8 cellular contexts compared by ENCODE assay signal in the genomic region with DNA sequence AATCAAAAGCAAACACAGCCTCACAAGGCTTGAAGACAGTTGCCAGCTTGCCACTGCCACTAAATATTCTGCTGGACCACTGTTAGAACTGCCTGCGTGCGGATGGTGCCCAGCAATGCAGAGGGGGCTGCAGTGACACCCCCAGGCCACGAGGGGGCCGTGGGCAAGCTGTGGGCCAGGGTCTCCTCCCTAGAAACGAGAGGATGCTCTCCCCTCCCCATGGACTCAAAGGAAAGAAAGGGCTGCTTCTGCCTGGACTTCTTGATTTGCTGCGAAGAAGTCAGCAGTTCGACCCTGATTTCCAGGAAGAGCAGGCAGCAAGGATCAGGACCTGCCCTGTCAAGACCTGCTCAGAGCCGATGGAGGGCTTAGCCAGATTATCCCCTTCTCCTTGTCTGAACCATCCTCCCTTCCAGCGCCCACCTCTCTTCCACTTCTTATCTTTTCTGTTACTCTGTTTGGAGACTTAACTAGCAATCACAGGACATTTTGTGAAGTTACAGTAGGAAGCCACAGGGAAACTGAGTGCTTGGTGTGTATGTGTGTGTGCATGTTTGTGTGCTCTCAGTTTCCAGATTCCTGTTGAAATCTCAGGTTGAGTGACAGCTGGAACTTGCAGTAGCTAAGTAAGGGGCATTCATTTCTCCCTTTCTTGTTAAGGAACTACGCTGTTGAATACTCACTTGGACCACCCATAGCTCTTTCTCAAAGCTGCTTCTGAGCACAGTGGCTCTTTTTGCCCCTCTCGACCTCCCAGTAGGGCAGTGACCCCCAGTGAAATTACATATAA. TPM values are rescaled to one million over a fixed set of nuclear protein-coding genes. Genes with fewer than 3 reads are reported as not detected.
DNase-seq lines count a peak whose midpoint lies in the region; ATAC-seq and TF ChIP-seq lines count a peak whose summit lies in the region.

No MANE protein-coding gene starts in this region.

- intact Hi-C loops in mammary epithelial cell (cut with micrococcal nuclease), result loop anchor here (2.0 kb wide), 1 partner anchor 126 kb away; no protein-coding TSS in a partner anchor

- no peaks in the 10 kb centered on the region for H3K79me2 ChIP-seq in mammary epithelial cell (ENCODE audit: insufficient read depth, low read length)

- H3K9ac ChIP-seq in mammary epithelial cell (ENCODE audit: insufficient read depth, low read length), result no peak overlapping the region

- no peak for ATAC-seq in stimulated activated effector memory CD8-positive, alpha-beta T cell treated with anti-CD3 and anti-CD28 coated beads, Interleukin-12 subunit alpha, Interleukin-12 subunit beta, amount 100 ng/mL, for 72 hours

- H3K36me3 Mint-ChIP-seq in T-helper 2 cell treated with Interferon-gamma antibody and Interleukin-4, amounts not matched to agents 5 μg/mL and 100 μg/mL, for 36 hours (ENCODE audit: low read depth), result peaks cover 20% of the 10 kb centered on the region
- peaks cover 6% of the 10 kb centered on the region for H3K36me3 Mint-ChIP-seq in stimulated activated effector memory CD8-positive, alpha-beta T cell treated with anti-CD3 and anti-CD28 coated beads, Interleukin-12 subunit alpha, Interleukin-12 subunit beta, amount 100 ng/mL, for 72 hours

- peaks cover 18% of the 10 kb centered on the region for H3K4me1 ChIP-seq in mammary epithelial cell (ENCODE audit: insufficient read depth, low read length)

- WGBS in mammary epithelial cell (ENCODE audit: low coverage, missing lambda C conversion rate), result 66% methylated on average over 9 of the region's 11 CpGs

- no peaks in the 10 kb centered on the region for H3K36me3 ChIP-seq in mammary epithelial cell (ENCODE audit: insufficient read depth, low read length)
- H3K36me3 ChIP-seq in MG63, result no peaks in the 10 kb centered on the region

- peaks cover 76% of the 10 kb centered on the region for H3K27me3 Mint-ChIP-seq in T-helper 2 cell treated with Interferon-gamma antibody and Interleukin-4, amounts not matched to agents 5 μg/mL and 100 μg/mL, for 36 hours (ENCODE audit: low read depth)

- DNase-seq in C1 segment of cervical spinal cord (lab: John Stamatoyannopoulos, UW) (peak in 12 of 14 donors; percentile 26 to 76 (median 52)), HL-60 (ENCODE audit: low read depth in 1 of 2, low spot score in 1 of 2) (no peak), mammary epithelial cell (no peak), kidney tubule cell (ENCODE audit: low spot score) (peak; percentile 10), MG63 (no peak)
- DNase-seq in T-helper 2 cell treated with Interferon-gamma antibody and Interleukin-4, amounts not matched to agents 5 μg/mL and 100 μg/mL, for 36 hours (ENCODE audit: low spot score), result no peak
- peak in 1 of 2 donors; percentile 77 for DNase-seq in stimulated activated effector memory CD8-positive, alpha-beta T cell treated with anti-CD3 and anti-CD28 coated beads, Interleukin-12 subunit alpha, Interleukin-12 subunit beta, amount 100 ng/mL, for 72 hours (ENCODE audit: low spot score in 2 of 2)
- no peak for DNase-seq in NK-92 treated with Interleukin-12 subunit alpha and Interleukin-12 subunit beta, amount 100 ng/mL, for 24 hours (lab: John Stamatoyannopoulos, UW)

- CTCF ChIA-PET in mammary epithelial cell (lab: Charles Lee; ENCODE audit: low non-redundant PET), result interaction anchor here (0.6 kb wide), 1 partner anchor 267 kb away, joined by 6 read pairs; no protein-coding TSS in a partner anchor

- no peaks in the 10 kb centered on the region for H3K9me3 Mint-ChIP-seq in T-helper 2 cell treated with Interferon-gamma antibody and Interleukin-4, amounts not matched to agents 5 μg/mL and 100 μg/mL, for 36 hours
- no peaks in the 10 kb centered on the region for H3K9me3 Mint-ChIP-seq in stimulated activated effector memory CD8-positive, alpha-beta T cell treated with anti-CD3 and anti-CD28 coated beads, Interleukin-12 subunit alpha, Interleukin-12 subunit beta, amount 100 ng/mL, for 72 hours

- in situ Hi-C loops in mammary epithelial cell (cut with MboI; ENCODE audit: low sequenced_read_pairs in 2 of 2), result no loop called here

- H3K27me3 ChIP-seq in HL-60 (ENCODE audit: insufficient read depth, poor library complexity, severe bottlenecking) (no peaks in the 10 kb centered on the region), mammary epithelial cell (ENCODE audit: insufficient read depth, low read length) (peaks cover 31% of the 10 kb centered on the region), MG63 (peaks cover 6% of the 10 kb centered on the region)

- H3K27ac ChIP-seq in HL-60 (replicated peaks), result no peak overlapping the region
- H3K27ac ChIP-seq in mammary epithelial cell (ENCODE audit: insufficient read depth, low read depth, low read length), result no peak overlapping the region

- TF ChIP-seq CTCF in HL-60 (IDR thresholded peaks at IDR 0.05; ENCODE audit: insufficient read depth, low read length) (peak; percentile 16), mammary epithelial cell (conservative IDR thresholded peaks at IDR 0.05 in 1 of 2, IDR thresholded peaks at IDR 0.05 in 1 of 2; ENCODE audit: extremely low read depth in 1 of 2, insufficient read depth in 1 of 2, low read depth in 1 of 2, low read length in 2 of 2) (peak; percentile 45 to 53)

- H3K4me3 Mint-ChIP-seq in T-helper 2 cell treated with Interferon-gamma antibody and Interleukin-4, amounts not matched to agents 5 μg/mL and 100 μg/mL, for 36 hours, result peak overlapping the region; percentile 83
- H3K4me3 Mint-ChIP-seq in stimulated activated effector memory CD8-positive, alpha-beta T cell treated with anti-CD3 and anti-CD28 coated beads, Interleukin-12 subunit alpha, Interleukin-12 subunit beta, amount 100 ng/mL, for 72 hours, result peak overlapping the region; percentile 82

- no peak overlapping the region for H3K27ac Mint-ChIP-seq in T-helper 2 cell treated with Interferon-gamma antibody and Interleukin-4, amounts not matched to agents 5 μg/mL and 100 μg/mL, for 36 hours
- H3K27ac Mint-ChIP-seq in stimulated activated effector memory CD8-positive, alpha-beta T cell treated with anti-CD3 and anti-CD28 coated beads, Interleukin-12 subunit alpha, Interleukin-12 subunit beta, amount 100 ng/mL, for 72 hours, result no peak overlapping the region

- no TSS peak for BruUV-seq in mammary epithelial cell (replicated peaks; lab: Mats Ljungman, UMichigan)

- H3K4me3 ChIP-seq in HL-60 (replicated peaks; ENCODE audit: insufficient read depth, low read length), result no peak overlapping the region
- H3K4me3 ChIP-seq in mammary epithelial cell (replicated peaks in 1 of 3; ENCODE audit: insufficient read depth in 1 of 3, low read depth in 2 of 3, low read length in 3 of 3), result no peak overlapping the region
- no peak overlapping the region for H3K4me3 ChIP-seq in MG63

- dilution Hi-C loops in mammary epithelial cell (cut with HindIII; ENCODE audit: low sequenced_read_pairs), result no loop called here

- H3K4me2 ChIP-seq in mammary epithelial cell (ENCODE audit: insufficient read depth, low read depth, low read length), result no peak overlapping the region

- H3K9me3 ChIP-seq in mammary epithelial cell (replicated peaks; ENCODE audit: insufficient read depth, low read length) (no peaks in the 10 kb centered on the region), MG63 (no peaks in the 10 kb centered on the region)

- H3K4me1 Mint-ChIP-seq in T-helper 2 cell treated with Interferon-gamma antibody and Interleukin-4, amounts not matched to agents 5 μg/mL and 100 μg/mL, for 36 hours (ENCODE audit: low read depth), result peaks cover 75% of the 10 kb centered on the region
- H3K4me1 Mint-ChIP-seq in stimulated activated effector memory CD8-positive, alpha-beta T cell treated with anti-CD3 and anti-CD28 coated beads, Interleukin-12 subunit alpha, Interleukin-12 subunit beta, amount 100 ng/mL, for 72 hours, result peaks cover 79% of the 10 kb centered on the region

- no peak overlapping the region for H2AFZ ChIP-seq in mammary epithelial cell (ENCODE audit: low read depth, low read length)

- no peaks in the 10 kb centered on the region for H4K20me1 ChIP-seq in mammary epithelial cell (ENCODE audit: insufficient read depth, low read length)

RNA-seq across cellular contexts. Expression of gene MAN1C1, which starts 2.7 kb away (rescaled TPM):
- under 1 TPM; 0.07 to 0.33 TPM for total RNA-seq in mammary epithelial cell
- polyA plus RNA-seq in mammary epithelial cell, result 0.18 TPM
- not detected for polyA minus RNA-seq in mammary epithelial cell
- total RNA-seq in MG63 (2014; rRNA removed; shearing (Covaris generic); ENCODE audit: low replicate concordance), result 0.26 TPM in 1 of 2 replicates, not detected in the other

Comparison
In these comparisons a context has a peak if more than half of its experiments do, and no peak if none do; other contexts are left out.
1. DNase-seq: peak in C1 segment of cervical spinal cord (12 of 14) and kidney tubule cell (single experiment); none in HL-60 (0 of 2), T-helper 2 cell treated with Interferon-gamma antibody and Interleukin-4, amounts not matched to agents 5 μg/mL and 100 μg/mL, for 36 hours (single experiment), mammary epithelial cell (single experiment), MG63 (single experiment) and NK-92 treated with Interleukin-12 subunit alpha and Interleukin-12 subunit beta, amount 100 ng/mL, for 24 hours (single experiment).